In the genomic region with DNA sequence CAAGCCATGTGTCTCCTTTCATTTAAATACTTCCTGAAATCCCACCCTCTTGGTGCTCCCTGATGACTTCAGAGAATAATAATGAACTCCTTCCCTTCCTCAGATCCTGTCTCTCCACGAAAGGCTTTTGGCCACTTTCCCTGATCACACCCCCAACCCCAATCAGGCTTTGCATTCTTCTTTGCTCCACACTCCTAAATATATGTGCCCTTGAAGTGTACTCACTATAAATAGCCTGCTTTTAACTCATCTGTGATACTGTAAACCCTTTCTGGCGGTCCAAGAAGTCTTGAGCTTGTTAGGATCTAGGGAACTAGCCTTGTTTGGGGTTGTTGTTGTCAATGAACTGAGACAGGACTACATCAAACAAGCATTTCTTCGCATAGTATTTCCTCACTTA, we compare ENCODE assay signal across 39 cellular contexts. TPM values are rescaled to one million over a fixed set of nuclear protein-coding genes. Genes with fewer than 3 reads are reported as not detected.
"Had no signal": no experiment of that assay in that cellular context is flagged by ENCODE, and none has a peak within 500 bp of the region (broad histone marks: within the 10 kb centered on the region; RNA-seq: fewer than 3 reads in every experiment).

No MANE protein-coding gene starts in this region.

- H3K4me3 Mint-ChIP-seq: activated B cell treated with CpG ODN at 0.5 μM for 24 hours; activated CD4-positive, alpha-beta memory T cell treated with anti-CD3 and anti-CD28 coated beads for 36 hours; activated CD4-positive, alpha-beta T cell treated with anti-CD3 and anti-CD28 coated beads, Interleukin-2, amount 10 ng/mL, durations not matched to agents 24 days and 14 days; activated CD8-positive, alpha-beta T cell treated with anti-CD3 and anti-CD28 coated beads for 36 hours; activated naive CD4-positive, alpha-beta T cell treated with anti-CD3 and anti-CD28 coated beads for 36 hours; activated naive CD8-positive, alpha-beta T cell treated with anti-CD3 and anti-CD28 coated beads for 36 hours; activated T-cell treated with anti-CD3 and anti-CD28 coated beads, Interleukin-2, amount 50 U/mL, for 4 hours; activated T-cell treated with anti-CD3 and anti-CD28 coated beads, Interleukin-2, amount 50 U/mL, for 72 hours; activated T-helper 1 cell treated with anti-CD3 and anti-CD28 coated beads, Interleukin-12 subunit alpha, Interleukin-12 subunit beta, Interleukin-2, Interleukin-4 antibody, amounts not matched to agents 30 ng/mL and 10 ng/mL and 1 ng/mL, durations not matched to agents 14 hours and 24 hours and 36 hours; activated T-helper 17 cell treated with anti-CD3 and anti-CD28 coated beads, Interleukin-2, amount 50 U/mL, for 72 hours; central memory CD8-positive, alpha-beta T cell; T-helper 1 cell treated with Interleukin-12 subunit alpha and Interleukin-12 subunit beta and Interleukin-4 antibody, amounts not matched to agents 30 μg/mL and 1 μg/mL, for 36 hours; T-helper 2 cell treated with Interferon-gamma antibody and Interleukin-4, amounts not matched to agents 5 μg/mL and 100 μg/mL, for 36 hours had no signal

- H3K4me1 Mint-ChIP-seq: activated B cell treated with CpG ODN at 0.5 μM for 24 hours; activated CD4-positive, alpha-beta T cell treated with anti-CD3 and anti-CD28 coated beads, Interleukin-2, amount 10 ng/mL, durations not matched to agents 24 days and 14 days; activated naive CD8-positive, alpha-beta T cell treated with anti-CD3 and anti-CD28 coated beads for 36 hours; activated T-helper 17 cell treated with anti-CD3 and anti-CD28 coated beads, Interleukin-2, amount 50 U/mL, for 72 hours; central memory CD8-positive, alpha-beta T cell had no signal

- H3K27ac Mint-ChIP-seq: activated B cell treated with CpG ODN at 0.5 μM for 24 hours; activated CD4-positive, alpha-beta memory T cell treated with anti-CD3 and anti-CD28 coated beads for 36 hours; activated CD4-positive, alpha-beta T cell treated with anti-CD3 and anti-CD28 coated beads, Interleukin-2, amount 10 ng/mL, durations not matched to agents 24 days and 14 days; activated CD8-positive, alpha-beta T cell treated with anti-CD3 and anti-CD28 coated beads for 36 hours; activated naive CD4-positive, alpha-beta T cell treated with anti-CD3 and anti-CD28 coated beads for 36 hours; activated naive CD4-positive, alpha-beta T cell treated with anti-CD3 and anti-CD28 coated beads, Interleukin-2, amount 50 U/mL, for 72 hours; activated naive CD8-positive, alpha-beta T cell treated with anti-CD3 and anti-CD28 coated beads for 36 hours; activated T-cell treated with anti-CD3 and anti-CD28 coated beads, Interleukin-2, amount 50 U/mL, for 72 hours; activated T-helper 1 cell treated with anti-CD3 and anti-CD28 coated beads, Interleukin-12 subunit alpha, Interleukin-12 subunit beta, Interleukin-2, Interleukin-4 antibody, amounts not matched to agents 30 ng/mL and 10 ng/mL and 1 ng/mL, durations not matched to agents 14 hours and 24 hours and 36 hours; activated T-helper 17 cell treated with anti-CD3 and anti-CD28 coated beads, Interleukin-2, amount 50 U/mL, for 72 hours; T-helper 1 cell treated with Interleukin-12 subunit alpha and Interleukin-12 subunit beta and Interleukin-4 antibody, amounts not matched to agents 30 μg/mL and 1 μg/mL, for 36 hours; T-helper 2 cell treated with Interferon-gamma antibody and Interleukin-4, amounts not matched to agents 5 μg/mL and 100 μg/mL, for 36 hours had no signal

- H3K9me3 ChIP-seq: adrenal gland, body of pancreas, breast epithelium had no signal

- H3K4me1 ChIP-seq: adrenal gland, body of pancreas, breast epithelium had no signal

- H3K36me3 Mint-ChIP-seq: activated CD4-positive, alpha-beta memory T cell treated with anti-CD3 and anti-CD28 coated beads for 36 hours; activated naive CD4-positive, alpha-beta T cell treated with anti-CD3 and anti-CD28 coated beads, Interleukin-2, amount 50 U/mL, for 72 hours; activated naive CD8-positive, alpha-beta T cell treated with anti-CD3 and anti-CD28 coated beads for 36 hours had no signal

- ATAC-seq: activated CD8-positive, alpha-beta T cell treated with anti-CD3 and anti-CD28 coated beads for 36 hours; activated naive CD4-positive, alpha-beta T cell treated with anti-CD3 and anti-CD28 coated beads, Interleukin-2, amount 50 U/mL, for 72 hours; activated T-cell treated with anti-CD3 and anti-CD28 coated beads, Interleukin-2, amount 50 U/mL, for 4 hours; activated T-cell treated with anti-CD3 and anti-CD28 coated beads, Interleukin-2, amount 50 U/mL, for 72 hours; activated T-helper 17 cell treated with anti-CD3 and anti-CD28 coated beads, Interleukin-2, amount 50 U/mL, for 72 hours; body of pancreas had no signal

- DNase-seq: activated B cell treated with CpG ODN at 0.5 μM for 24 hours; activated CD4-positive, alpha-beta memory T cell treated with anti-CD3 and anti-CD28 coated beads for 36 hours; activated CD4-positive, alpha-beta T cell treated with anti-CD3 and anti-CD28 coated beads for 4 hours; activated CD4-positive, alpha-beta T cell treated with anti-CD3 and anti-CD28 coated beads, Interleukin-2, amount 10 ng/mL, durations not matched to agents 24 days and 14 days; activated CD4-positive, alpha-beta T cell treated with anti-CD3 and anti-CD28 coated beads, Interleukin-2, amount 50 U/mL, for 1 hour; activated CD4-positive, alpha-beta T cell treated with anti-CD3 and anti-CD28 coated beads, Interleukin-2, amount 50 U/mL, for 4 hours; activated CD4-positive, CD25-positive, alpha-beta regulatory T cell treated with anti-CD3 and anti-CD28 coated beads, Interleukin-2, amount 50 U/mL, for 72 hours; activated CD8-positive, alpha-beta memory T cell treated with anti-CD3 and anti-CD28 coated beads, Interleukin-2, amount 50 U/mL, for 4 hours; activated CD8-positive, alpha-beta T cell treated with anti-CD3 and anti-CD28 coated beads for 36 hours; activated effector memory CD4-positive, alpha-beta T cell treated with anti-CD3 and anti-CD28 coated beads, Interleukin-2, amount 50 U/mL, for 16 hours; activated gamma-delta T cell treated with Interleukin-2 at 50 U/mL for 16 hours; activated naive CD4-positive, alpha-beta T cell; activated naive CD4-positive, alpha-beta T cell treated with anti-CD3 and anti-CD28 coated beads for 36 hours; activated naive CD4-positive, alpha-beta T cell treated with anti-CD3 and anti-CD28 coated beads, Interleukin-2, amount 50 U/mL, for 16 hours; activated naive CD8-positive, alpha-beta T cell treated with anti-CD3 and anti-CD28 coated beads for 36 hours; activated T-cell treated with anti-CD3 and anti-CD28 coated beads for 4 hours; activated T-cell treated with anti-CD3 and anti-CD28 coated beads, Interleukin-2, amount 50 U/mL, for 1 hour; activated T-cell treated with anti-CD3 and anti-CD28 coated beads, Interleukin-2, amount 50 U/mL, for 4 hours; activated T-cell treated with anti-CD3 and anti-CD28 coated beads, Interleukin-2, amount 50 U/mL, for 72 hours; adrenal gland; amniotic stem cell; aorta; body of pancreas; brain microvascular endothelial cell; caudate nucleus; cerebellar nuclear complex; T-helper 1 cell; T-helper 2 cell; T-helper 9 cell had no signal

- H3K4me3 ChIP-seq: adrenal gland, body of pancreas, breast epithelium had no signal

- H3K36me3 ChIP-seq: adrenal gland, brain microvascular endothelial cell, breast epithelium had no signal

- H3K9me3 Mint-ChIP-seq: activated CD4-positive, alpha-beta memory T cell treated with anti-CD3 and anti-CD28 coated beads for 36 hours; activated CD4-positive, alpha-beta T cell treated with anti-CD3 and anti-CD28 coated beads, Interleukin-2, amount 10 ng/mL, durations not matched to agents 24 days and 14 days; activated CD8-positive, alpha-beta T cell treated with anti-CD3 and anti-CD28 coated beads for 36 hours; activated naive CD4-positive, alpha-beta T cell treated with anti-CD3 and anti-CD28 coated beads for 36 hours; activated naive CD4-positive, alpha-beta T cell treated with anti-CD3 and anti-CD28 coated beads, Interleukin-2, amount 50 U/mL, for 72 hours; activated naive CD8-positive, alpha-beta T cell treated with anti-CD3 and anti-CD28 coated beads for 36 hours; activated T-cell treated with anti-CD3 and anti-CD28 coated beads, Interleukin-2, amount 50 U/mL, for 4 hours; activated T-cell treated with anti-CD3 and anti-CD28 coated beads, Interleukin-2, amount 50 U/mL, for 72 hours; activated T-helper 1 cell treated with anti-CD3 and anti-CD28 coated beads, Interleukin-12 subunit alpha, Interleukin-12 subunit beta, Interleukin-2, Interleukin-4 antibody, amounts not matched to agents 30 ng/mL and 10 ng/mL and 1 ng/mL, durations not matched to agents 14 hours and 24 hours and 36 hours; activated T-helper 17 cell treated with anti-CD3 and anti-CD28 coated beads, Interleukin-2, amount 50 U/mL, for 72 hours; central memory CD8-positive, alpha-beta T cell; T-helper 1 cell treated with Interleukin-12 subunit alpha and Interleukin-12 subunit beta and Interleukin-4 antibody, amounts not matched to agents 30 μg/mL and 1 μg/mL, for 36 hours; T-helper 2 cell treated with Interferon-gamma antibody and Interleukin-4, amounts not matched to agents 5 μg/mL and 100 μg/mL, for 36 hours had no signal

- H3K27me3 ChIP-seq: adrenal gland, body of pancreas, brain microvascular endothelial cell, breast epithelium had no signal

- H3K27ac ChIP-seq: adrenal gland, body of pancreas, brain microvascular endothelial cell, breast epithelium, VCaP had no signal

RNA-seq across cellular contexts. Expression of a gene that starts 16.1 kb away (rescaled TPM):
- total RNA-seq: activated B cell treated with CpG ODN at 0.5 μM for 24 hours; activated CD4-positive, alpha-beta memory T cell treated with anti-CD3 and anti-CD28 coated beads for 36 hours; activated CD4-positive, alpha-beta T cell treated with anti-CD3 and anti-CD28 coated beads, Interleukin-2, amount 10 ng/mL, durations not matched to agents 24 days and 14 days; activated CD8-positive, alpha-beta memory T cell treated with anti-CD3 and anti-CD28 coated beads for 36 hours; activated CD8-positive, alpha-beta T cell treated with anti-CD3 and anti-CD28 coated beads for 36 hours; activated naive CD4-positive, alpha-beta T cell treated with anti-CD3 and anti-CD28 coated beads for 36 hours; activated naive CD4-positive, alpha-beta T cell treated with anti-CD3 and anti-CD28 coated beads, Interleukin-2, amount 50 U/mL, for 72 hours; activated naive CD8-positive, alpha-beta T cell treated with anti-CD3 and anti-CD28 coated beads for 36 hours; activated T-cell treated with anti-CD3 and anti-CD28 coated beads, Interleukin-2, amount 50 U/mL, for 4 hours; activated T-cell treated with anti-CD3 and anti-CD28 coated beads, Interleukin-2, amount 50 U/mL, for 72 hours; activated T-helper 1 cell treated with anti-CD3 and anti-CD28 coated beads, Interleukin-12 subunit alpha, Interleukin-12 subunit beta, Interleukin-2, Interleukin-4 antibody, amounts not matched to agents 30 ng/mL and 10 ng/mL and 1 ng/mL, durations not matched to agents 14 hours and 24 hours and 36 hours; activated T-helper 17 cell treated with anti-CD3 and anti-CD28 coated beads, Interleukin-2, amount 50 U/mL, for 72 hours; adrenal gland; aorta; astrocyte; body of pancreas; breast epithelium had no signal
- polyA plus RNA-seq: adrenal gland, aorta had no signal
